1 cellular context compared by ENCODE assay signal in genomic region chr4:48268956-48269860, GRCh38.
TF ChIP-seq lines count a peak whose summit lies in the region.

TEC (minus strand) TSS chr4:48269838; CDS start chr4:48228614, 41,224 bp downstream.

TF ChIP-seq in K562, 482 proteins besides CTCF, POLR2A, EP300 and RAD21 (continued from another document and continues in another):
- TF ChIP-seq HMBOX1 (IDR thresholded peaks at IDR 0.05) (no peak), RBM39 (optimal IDR thresholded peaks at IDR 0.05; ENCODE audit: low read depth, low read length) (no peak), FOXJ2 (tag; IDR thresholded peaks at IDR 0.05) (no peak), MAFK (IDR thresholded peaks at IDR 0.05; ENCODE audit: low read length) (no peak), HNRNPH1 (optimal IDR thresholded peaks at IDR 0.05; ENCODE audit: low read depth, low read length) (no peak), USF1 (CRISPR knock-in tag; IDR thresholded peaks at IDR 0.05) (peak; percentile 73), TBL1XR1 (IDR thresholded peaks at IDR 0.05; ENCODE audit: low read length in 2 of 2) (no peak), SIN3A (IDR thresholded peaks at IDR 0.05; ENCODE audit: borderline replicate concordance in 2 of 2, control insufficient read depth in 1 of 2, low read depth in 2 of 2, low read length in 2 of 2) (peak in 1 of 2 experiments; percentile 24; a peak in 1 of 4 replicates), ETS1 (conservative IDR thresholded peaks at IDR 0.05; ENCODE audit: control insufficient read depth, low read depth, low read length) (peak; percentile 61; the same call in 1 of the 2 replicates), ZNF551 (CRISPR knock-in tag; IDR thresholded peaks at IDR 0.05) (no peak), PTBP1 (IDR thresholded peaks at IDR 0.05; ENCODE audit: low read depth, low read length) (no peak), KLF13 (tag; IDR thresholded peaks at IDR 0.05; ENCODE audit: borderline replicate concordance, low read depth) (no peak), ZNF282 (CRISPR knock-in tag; IDR thresholded peaks at IDR 0.05) (no peak), UBTF (IDR thresholded peaks at IDR 0.05; ENCODE audit: borderline replicate concordance in 1 of 2, low read depth in 2 of 2, low read length in 2 of 2) (0 out of 4 replicates have a peak, but pooled peaks of 1 of the 2 experiments have one; percentile 29), TAF9B (IDR thresholded peaks at IDR 0.05; ENCODE audit: partially characterized antibody) (no peak), XRCC4 (IDR thresholded peaks at IDR 0.05; ENCODE audit: extremely low read depth, insufficient read depth, insufficient read length) (no peak), GATAD2A (IDR thresholded peaks at IDR 0.05) (0 out of 2 replicates have a peak, but pooled peaks have one; percentile 50), ZZZ3 (IDR thresholded peaks at IDR 0.05) (no peak)
- TF ChIP-seq, protein P1, sequence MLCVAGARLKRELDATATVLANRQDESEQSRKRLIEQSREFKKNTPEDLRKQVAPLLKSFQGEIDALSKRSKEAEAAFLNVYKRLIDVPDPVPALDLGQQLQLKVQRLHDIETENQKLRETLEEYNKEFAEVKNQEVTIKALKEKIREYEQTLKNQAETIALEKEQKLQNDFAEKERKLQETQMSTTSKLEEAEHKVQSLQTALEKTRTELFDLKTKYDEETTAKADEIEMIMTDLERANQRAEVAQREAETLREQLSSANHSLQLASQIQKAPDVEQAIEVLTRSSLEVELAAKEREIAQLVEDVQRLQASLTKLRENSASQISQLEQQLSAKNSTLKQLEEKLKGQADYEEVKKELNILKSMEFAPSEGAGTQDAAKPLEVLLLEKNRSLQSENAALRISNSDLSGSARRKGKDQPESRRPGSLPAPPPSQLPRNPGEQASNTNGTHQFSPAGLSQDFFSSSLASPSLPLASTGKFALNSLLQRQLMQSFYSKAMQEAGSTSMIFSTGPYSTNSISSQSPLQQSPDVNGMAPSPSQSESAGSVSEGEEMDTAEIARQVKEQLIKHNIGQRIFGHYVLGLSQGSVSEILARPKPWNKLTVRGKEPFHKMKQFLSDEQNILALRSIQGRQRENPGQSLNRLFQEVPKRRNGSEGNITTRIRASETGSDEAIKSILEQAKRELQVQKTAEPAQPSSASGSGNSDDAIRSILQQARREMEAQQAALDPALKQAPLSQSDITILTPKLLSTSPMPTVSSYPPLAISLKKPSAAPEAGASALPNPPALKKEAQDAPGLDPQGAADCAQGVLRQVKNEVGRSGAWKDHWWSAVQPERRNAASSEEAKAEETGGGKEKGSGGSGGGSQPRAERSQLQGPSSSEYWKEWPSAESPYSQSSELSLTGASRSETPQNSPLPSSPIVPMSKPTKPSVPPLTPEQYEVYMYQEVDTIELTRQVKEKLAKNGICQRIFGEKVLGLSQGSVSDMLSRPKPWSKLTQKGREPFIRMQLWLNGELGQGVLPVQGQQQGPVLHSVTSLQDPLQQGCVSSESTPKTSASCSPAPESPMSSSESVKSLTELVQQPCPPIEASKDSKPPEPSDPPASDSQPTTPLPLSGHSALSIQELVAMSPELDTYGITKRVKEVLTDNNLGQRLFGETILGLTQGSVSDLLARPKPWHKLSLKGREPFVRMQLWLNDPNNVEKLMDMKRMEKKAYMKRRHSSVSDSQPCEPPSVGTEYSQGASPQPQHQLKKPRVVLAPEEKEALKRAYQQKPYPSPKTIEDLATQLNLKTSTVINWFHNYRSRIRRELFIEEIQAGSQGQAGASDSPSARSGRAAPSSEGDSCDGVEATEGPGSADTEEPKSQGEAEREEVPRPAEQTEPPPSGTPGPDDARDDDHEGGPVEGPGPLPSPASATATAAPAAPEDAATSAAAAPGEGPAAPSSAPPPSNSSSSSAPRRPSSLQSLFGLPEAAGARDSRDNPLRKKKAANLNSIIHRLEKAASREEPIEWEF (CRISPR knock-in tag; IDR thresholded peaks at IDR 0.05): no peak
- TF ChIP-seq, protein P2, sequence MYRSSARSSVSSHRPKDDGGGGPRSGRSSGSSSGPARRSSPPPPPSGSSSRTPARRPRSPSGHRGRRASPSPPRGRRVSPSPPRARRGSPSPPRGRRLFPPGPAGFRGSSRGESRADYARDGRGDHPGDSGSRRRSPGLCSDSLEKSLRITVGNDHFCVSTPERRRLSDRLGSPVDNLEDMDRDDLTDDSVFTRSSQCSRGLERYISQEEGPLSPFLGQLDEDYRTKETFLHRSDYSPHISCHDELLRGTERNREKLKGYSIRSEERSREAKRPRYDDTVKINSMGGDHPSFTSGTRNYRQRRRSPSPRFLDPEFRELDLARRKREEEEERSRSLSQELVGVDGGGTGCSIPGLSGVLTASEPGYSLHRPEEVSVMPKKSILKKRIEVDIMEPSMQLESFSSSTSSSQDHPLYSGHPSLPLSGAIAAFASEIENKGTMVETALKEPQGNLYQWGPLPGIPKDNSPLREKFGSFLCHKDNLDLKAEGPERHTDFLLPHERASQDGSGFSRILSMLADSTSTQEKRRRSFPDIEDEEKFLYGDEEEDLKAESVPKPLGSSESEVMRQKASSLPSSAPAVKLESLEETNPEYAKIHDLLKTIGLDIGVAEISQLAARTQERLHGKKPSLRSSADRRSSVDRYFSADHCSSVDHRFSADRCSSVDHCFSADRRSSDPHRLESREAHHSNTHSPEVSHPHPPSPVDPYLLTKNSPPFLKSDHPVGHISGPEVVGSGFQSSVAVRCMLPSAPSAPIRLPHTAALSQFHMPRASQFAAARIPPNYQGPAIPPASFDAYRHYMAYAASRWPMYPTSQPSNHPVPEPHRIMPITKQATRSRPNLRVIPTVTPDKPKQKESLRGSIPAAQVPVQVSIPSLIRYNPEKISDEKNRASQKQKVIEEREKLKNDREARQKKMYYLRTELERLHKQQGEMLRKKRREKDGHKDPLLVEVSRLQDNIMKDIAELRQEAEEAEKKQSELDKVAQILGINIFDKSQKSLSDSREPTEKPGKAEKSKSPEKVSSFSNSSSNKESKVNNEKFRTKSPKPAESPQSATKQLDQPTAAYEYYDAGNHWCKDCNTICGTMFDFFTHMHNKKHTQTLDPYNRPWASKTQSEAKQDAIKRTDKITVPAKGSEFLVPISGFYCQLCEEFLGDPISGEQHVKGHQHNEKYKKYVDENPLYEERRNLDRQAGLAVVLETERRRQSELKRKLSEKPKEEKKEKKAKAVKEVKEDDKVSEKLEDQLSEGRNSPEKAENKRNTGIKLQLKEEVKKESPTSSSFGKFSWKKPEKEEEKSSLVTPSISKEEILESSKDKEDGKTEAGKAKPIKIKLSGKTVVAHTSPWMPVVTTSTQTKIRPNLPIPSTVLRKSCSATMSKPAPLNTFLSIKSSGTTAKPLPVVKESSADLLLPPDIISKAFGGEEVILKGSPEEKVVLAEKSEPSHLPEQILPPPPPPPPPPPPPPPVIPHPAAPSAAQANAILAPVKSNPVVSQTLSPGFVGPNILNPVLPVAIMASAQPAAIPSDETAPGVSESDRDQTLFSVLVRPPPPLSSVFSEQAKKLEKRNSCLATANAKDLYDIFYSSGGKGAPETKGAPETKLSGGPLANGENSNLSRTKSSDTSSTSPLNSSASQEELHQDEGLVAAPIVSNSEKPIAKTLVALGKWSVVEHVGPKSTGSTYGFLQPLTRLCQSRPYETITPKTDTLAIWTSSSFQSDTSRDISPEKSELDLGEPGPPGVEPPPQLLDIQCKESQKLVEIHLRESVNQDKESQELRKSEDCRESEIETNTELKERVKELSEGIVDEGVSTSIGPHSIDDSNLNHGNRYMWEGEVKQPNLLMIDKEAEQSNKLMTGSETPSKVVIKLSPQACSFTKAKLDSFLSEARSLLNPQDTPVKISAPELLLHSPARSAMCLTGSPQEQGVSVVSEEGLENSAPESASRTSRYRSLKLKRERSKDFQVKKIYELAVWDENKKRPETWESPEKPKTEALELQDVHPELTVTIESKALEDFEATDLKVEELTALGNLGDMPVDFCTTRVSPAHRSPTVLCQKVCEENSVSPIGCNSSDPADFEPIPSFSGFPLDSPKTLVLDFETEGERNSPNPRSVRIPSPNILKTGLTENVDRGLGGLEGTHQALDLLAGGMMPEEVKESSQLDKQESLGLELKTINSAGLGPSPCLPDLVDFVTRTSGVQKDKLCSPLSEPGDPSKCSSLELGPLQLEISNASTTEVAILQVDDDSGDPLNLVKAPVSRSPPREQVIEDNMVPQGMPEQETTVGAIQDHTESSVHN (IDR thresholded peaks at IDR 0.05; ENCODE audit: borderline replicate concordance in 1 of 2, low read depth in 1 of 2): 0 out of 4 replicates have a peak, but pooled peaks of 1 of the 2 experiments have one; percentile 23
- TF ChIP-seq, protein P3, sequence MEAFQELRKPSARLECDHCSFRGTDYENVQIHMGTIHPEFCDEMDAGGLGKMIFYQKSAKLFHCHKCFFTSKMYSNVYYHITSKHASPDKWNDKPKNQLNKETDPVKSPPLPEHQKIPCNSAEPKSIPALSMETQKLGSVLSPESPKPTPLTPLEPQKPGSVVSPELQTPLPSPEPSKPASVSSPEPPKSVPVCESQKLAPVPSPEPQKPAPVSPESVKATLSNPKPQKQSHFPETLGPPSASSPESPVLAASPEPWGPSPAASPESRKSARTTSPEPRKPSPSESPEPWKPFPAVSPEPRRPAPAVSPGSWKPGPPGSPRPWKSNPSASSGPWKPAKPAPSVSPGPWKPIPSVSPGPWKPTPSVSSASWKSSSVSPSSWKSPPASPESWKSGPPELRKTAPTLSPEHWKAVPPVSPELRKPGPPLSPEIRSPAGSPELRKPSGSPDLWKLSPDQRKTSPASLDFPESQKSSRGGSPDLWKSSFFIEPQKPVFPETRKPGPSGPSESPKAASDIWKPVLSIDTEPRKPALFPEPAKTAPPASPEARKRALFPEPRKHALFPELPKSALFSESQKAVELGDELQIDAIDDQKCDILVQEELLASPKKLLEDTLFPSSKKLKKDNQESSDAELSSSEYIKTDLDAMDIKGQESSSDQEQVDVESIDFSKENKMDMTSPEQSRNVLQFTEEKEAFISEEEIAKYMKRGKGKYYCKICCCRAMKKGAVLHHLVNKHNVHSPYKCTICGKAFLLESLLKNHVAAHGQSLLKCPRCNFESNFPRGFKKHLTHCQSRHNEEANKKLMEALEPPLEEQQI (IDR thresholded peaks at IDR 0.05): no peak
- TF ChIP-seq, protein P4, sequence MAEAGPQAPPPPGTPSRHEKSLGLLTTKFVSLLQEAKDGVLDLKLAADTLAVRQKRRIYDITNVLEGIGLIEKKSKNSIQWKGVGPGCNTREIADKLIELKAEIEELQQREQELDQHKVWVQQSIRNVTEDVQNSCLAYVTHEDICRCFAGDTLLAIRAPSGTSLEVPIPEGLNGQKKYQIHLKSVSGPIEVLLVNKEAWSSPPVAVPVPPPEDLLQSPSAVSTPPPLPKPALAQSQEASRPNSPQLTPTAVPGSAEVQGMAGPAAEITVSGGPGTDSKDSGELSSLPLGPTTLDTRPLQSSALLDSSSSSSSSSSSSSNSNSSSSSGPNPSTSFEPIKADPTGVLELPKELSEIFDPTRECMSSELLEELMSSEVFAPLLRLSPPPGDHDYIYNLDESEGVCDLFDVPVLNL (CRISPR knock-in tag; IDR thresholded peaks at IDR 0.05; ENCODE audit: low read depth): no peak
- TF ChIP-seq, protein P5, sequence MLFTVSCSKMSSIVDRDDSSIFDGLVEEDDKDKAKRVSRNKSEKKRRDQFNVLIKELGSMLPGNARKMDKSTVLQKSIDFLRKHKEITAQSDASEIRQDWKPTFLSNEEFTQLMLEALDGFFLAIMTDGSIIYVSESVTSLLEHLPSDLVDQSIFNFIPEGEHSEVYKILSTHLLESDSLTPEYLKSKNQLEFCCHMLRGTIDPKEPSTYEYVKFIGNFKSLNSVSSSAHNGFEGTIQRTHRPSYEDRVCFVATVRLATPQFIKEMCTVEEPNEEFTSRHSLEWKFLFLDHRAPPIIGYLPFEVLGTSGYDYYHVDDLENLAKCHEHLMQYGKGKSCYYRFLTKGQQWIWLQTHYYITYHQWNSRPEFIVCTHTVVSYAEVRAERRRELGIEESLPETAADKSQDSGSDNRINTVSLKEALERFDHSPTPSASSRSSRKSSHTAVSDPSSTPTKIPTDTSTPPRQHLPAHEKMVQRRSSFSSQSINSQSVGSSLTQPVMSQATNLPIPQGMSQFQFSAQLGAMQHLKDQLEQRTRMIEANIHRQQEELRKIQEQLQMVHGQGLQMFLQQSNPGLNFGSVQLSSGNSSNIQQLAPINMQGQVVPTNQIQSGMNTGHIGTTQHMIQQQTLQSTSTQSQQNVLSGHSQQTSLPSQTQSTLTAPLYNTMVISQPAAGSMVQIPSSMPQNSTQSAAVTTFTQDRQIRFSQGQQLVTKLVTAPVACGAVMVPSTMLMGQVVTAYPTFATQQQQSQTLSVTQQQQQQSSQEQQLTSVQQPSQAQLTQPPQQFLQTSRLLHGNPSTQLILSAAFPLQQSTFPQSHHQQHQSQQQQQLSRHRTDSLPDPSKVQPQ (CRISPR knock-in tag; IDR thresholded peaks at IDR 0.05; ENCODE audit: borderline replicate concordance): no peak
